ENCODE assay signal across 8 cellular contexts in the genomic region with DNA sequence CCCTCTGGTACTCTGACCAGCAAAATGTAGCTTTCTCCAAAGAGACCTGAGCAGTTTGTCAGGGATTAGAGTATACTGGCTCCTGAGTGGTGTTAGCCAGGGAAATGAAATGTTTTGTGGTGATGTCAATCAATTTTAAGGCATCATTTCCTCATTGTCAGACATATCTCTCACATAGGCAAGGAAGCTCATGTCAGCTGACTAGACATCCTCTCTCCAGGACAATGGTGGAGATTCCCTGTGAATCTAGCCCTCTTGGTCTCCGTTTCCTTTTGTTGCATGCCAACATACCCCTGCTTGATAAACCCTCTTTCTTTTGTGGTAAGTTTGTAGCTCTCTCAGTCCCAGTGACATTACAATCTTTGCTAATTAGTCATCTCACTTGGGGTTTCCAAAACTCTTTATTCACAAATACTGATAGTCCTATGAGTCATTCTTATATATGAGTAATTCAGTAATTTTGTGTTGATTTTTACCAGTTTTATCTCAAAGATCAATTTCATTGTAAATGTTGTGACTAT.
A peak's percentile ranks its signal among the peaks of the same experiment; 100 is the strongest.
DNase-seq lines count a peak whose midpoint lies in the region; ATAC-seq, FAIRE-seq and TF ChIP-seq lines count a peak whose summit lies in the region.

No MANE protein-coding gene starts in this region.

- TF ChIP-seq CTCF in GM13977 (IDR thresholded peaks at IDR 0.05; ENCODE audit: extremely low read depth, insufficient read depth, missing control alignments) (no peak), gastrocnemius medialis (IDR thresholded peaks at IDR 0.05 in 4 of 5, conservative IDR thresholded peaks at IDR 0.05 in 1 of 5) (no peak), uterus (IDR thresholded peaks at IDR 0.05) (no peak)

- TF ChIP-seq POLR2A in gastrocnemius medialis (IDR thresholded peaks at IDR 0.05), result no peak
- TF ChIP-seq POLR2A in uterus (IDR thresholded peaks at IDR 0.05), result no peak

- ATAC-seq in GM21723 (IDR thresholded peaks at IDR 0.05; ENCODE audit: unreplicated experiment) (peak; percentile 67), gastrocnemius medialis (no peak)

- in situ Hi-C loops in GM13977 (cut with MboI; ENCODE audit: low pct_unique_long_range_greater_than_20kb, low sequenced_read_pairs, unreplicated experiment), result no loop called here
- in situ Hi-C loops in gastrocnemius medialis (cut with MboI; ENCODE audit: low sequenced_read_pairs in 4 of 4), result no loop called here

- H3K9me3 ChIP-seq in gastrocnemius medialis, result no peaks in the 10 kb centered on the region
- H3K9me3 ChIP-seq in uterus, result no peaks in the 10 kb centered on the region

- H3K36me3 ChIP-seq in gastrocnemius medialis, result no peaks in the 10 kb centered on the region
- no peaks in the 10 kb centered on the region for H3K36me3 ChIP-seq in uterus

- FAIRE-seq in HTR-8/SVneo (lab: Jason Lieb, UNC), result peak; percentile 92

- H3K4me1 ChIP-seq in gastrocnemius medialis, result no peaks in the 10 kb centered on the region
- H3K4me1 ChIP-seq in uterus, result no peaks in the 10 kb centered on the region

- H3K4me3 ChIP-seq in gastrocnemius medialis, result no peak overlapping the region
- no peak overlapping the region for H3K4me3 ChIP-seq in uterus

- peak; percentile 18 for DNase-seq in GM13977 (ENCODE audit: low spot score)
- DNase-seq in HTR-8/SVneo (ENCODE audit: insufficient read length, low spot score), result peak; percentile 56
- DNase-seq in dermis microvascular lymphatic vessel endothelial cell (ENCODE audit: low read depth in 2 of 2), result peak; percentile 65 to 97
- DNase-seq in gastrocnemius medialis, result no peak
- DNase-seq in medulla oblongata (ENCODE audit: extremely low spot score), result no peak
- no peak for DNase-seq in uterus
- no peak for DNase-seq in NK-92 (lab: John Stamatoyannopoulos, UW; ENCODE audit: unreplicated experiment)

- no peak overlapping the region for H3K27ac ChIP-seq in gastrocnemius medialis
- no peak overlapping the region for H3K27ac ChIP-seq in uterus

- intact Hi-C loops in gastrocnemius medialis (cut with DNase I; ENCODE audit: low total_unique reads), result no loop called here
- intact Hi-C loops in uterus (cut with DNase I; ENCODE audit: low total_unique reads), result no loop called here

- H3K27me3 ChIP-seq in gastrocnemius medialis (no peaks in the 10 kb centered on the region), uterus (no peaks in the 10 kb centered on the region)

Comparison
In these comparisons a context has a peak if more than half of its experiments do, and no peak if none do; other contexts are left out.
1. DNase-seq: peak in GM13977 (single experiment), HTR-8/SVneo (single experiment) and dermis microvascular lymphatic vessel endothelial cell (2 of 2); none in gastrocnemius medialis (0 of 2), medulla oblongata (single experiment), uterus (0 of 2) and NK-92 (single experiment).